ENCODE assay signal across 1 cellular context in genomic region chr3:47008258-47008671, GRCh38.
TF ChIP-seq lines count a peak whose summit lies in the region.

No MANE protein-coding gene starts in this region.

TF ChIP-seq in IMR-90, 13 proteins besides CTCF, POLR2A, EP300 and RAD21:
- TF ChIP-seq USF2 (IDR thresholded peaks at IDR 0.05; ENCODE audit: low read depth, low read length), result no peak
- no peak for TF ChIP-seq RFX5 (IDR thresholded peaks at IDR 0.05; ENCODE audit: low read depth, low read length)
- no peak for TF ChIP-seq FOS (IDR thresholded peaks at IDR 0.05; ENCODE audit: low read depth, low read length)
- no peak for TF ChIP-seq MAFK (IDR thresholded peaks at IDR 0.05; ENCODE audit: low read depth, low read length)
- TF ChIP-seq RCOR1 (IDR thresholded peaks at IDR 0.05; ENCODE audit: insufficient replicate concordance, low read length), result no peak
- no peak for TF ChIP-seq MXI1 (IDR thresholded peaks at IDR 0.05; ENCODE audit: borderline replicate concordance, low read depth, low read length)
- no peak for TF ChIP-seq BHLHE40 (IDR thresholded peaks at IDR 0.05; ENCODE audit: low read depth, low read length)
- TF ChIP-seq NFE2L2 (IDR thresholded peaks at IDR 0.05; ENCODE audit: low read depth, low read length), result no peak
- no peak for TF ChIP-seq CEBPB (IDR thresholded peaks at IDR 0.05; ENCODE audit: low read depth, low read length)
- TF ChIP-seq CHD1 (IDR thresholded peaks at IDR 0.05; ENCODE audit: low read depth, low read length), result no peak
- no peak for TF ChIP-seq SMC3 (IDR thresholded peaks at IDR 0.05; ENCODE audit: low read depth, low read length)
- no peak for TF ChIP-seq MAZ (IDR thresholded peaks at IDR 0.05; ENCODE audit: borderline replicate concordance, low read depth, low read length)
- TF ChIP-seq ELK1 (IDR thresholded peaks at IDR 0.05; ENCODE audit: borderline replicate concordance, low read depth, low read length), result no peak
